In genomic region chr10:73840403-73841301, GRCh38 we compare ENCODE assay signal across 16 cellular contexts. TPM values are rescaled to one million over a fixed set of nuclear protein-coding genes. Genes with fewer than 3 reads are reported as not detected.
A peak's percentile ranks its signal among the peaks of the same experiment; 100 is the strongest.
DNase-seq lines count a peak whose midpoint lies in the region; ATAC-seq, FAIRE-seq and TF ChIP-seq lines count a peak whose summit lies in the region.
"Had no signal": no experiment of that assay in that cellular context is flagged by ENCODE, and none has a peak within 500 bp of the region (broad histone marks: within the 10 kb centered on the region; RNA-seq: fewer than 3 reads in every experiment).

No MANE protein-coding gene starts in this region.

- H3K27me3 Mint-ChIP-seq in activated T-helper 17 cell treated with anti-CD3 and anti-CD28 coated beads, Interleukin-2, amount 50 U/mL, for 72 hours = no peaks in the 10 kb centered on the region

- H3K27me3 ChIP-seq in HepG2 (ENCODE audit: control insufficient read depth in 1 of 2, insufficient read depth in 2 of 2, low read length in 2 of 2) (no peaks in the 10 kb centered on the region), vagina (no peaks in the 10 kb centered on the region)
- H3K27me3 ChIP-seq: MG63 had no signal

- no peaks in the 10 kb centered on the region for H4K20me1 ChIP-seq in HepG2 (ENCODE audit: insufficient read depth, low read length)

- FAIRE-seq in HepG2 (lab: Jason Lieb, UNC) = peak; percentile 100

- no peak overlapping the region for H2AFZ ChIP-seq in HepG2 (ENCODE audit: low read length)

- peak; percentile 99 for DNase-seq in HepG2 (ENCODE audit: low spot score)
- no peak for DNase-seq in stimulated activated effector memory CD8-positive, alpha-beta T cell treated with anti-CD3 and anti-CD28 coated beads, Interleukin-12 subunit alpha, Interleukin-12 subunit beta, amount 100 ng/mL, for 72 hours (ENCODE audit: low spot score in 2 of 2)
- DNase-seq in vagina (ENCODE audit: extremely low spot score in 2 of 2) = no peak
- no peak for DNase-seq in DMS53 (lab: John Stamatoyannopoulos, UW)
- DNase-seq in activated gamma-delta T cell treated with Interleukin-2 at 50 U/mL for 16 hours = no peak
- DNase-seq: ACHN, AML-193, Karpas-422, MG63, NCI-H1092, NCI-H146, NCI-H2081 treated with DMSO at 0.1 percent for 48 hours, NCI-H510A had no signal

- in situ Hi-C loops in HepG2 (cut with HindIII; ENCODE audit: extremely low pct_ligation_motif_present, low pct_unique_long_range_greater_than_20kb) = no loop called here

- no peaks in the 10 kb centered on the region for H3K4me1 ChIP-seq in HEK293 (ENCODE audit: control insufficient read depth, insufficient read depth, low read length)
- H3K4me1 ChIP-seq in HepG2 (ENCODE audit: insufficient read depth, low read length) = peaks cover 59% of the 10 kb centered on the region
- H3K4me1 ChIP-seq in vagina = no peaks in the 10 kb centered on the region

- peak overlapping the region; percentile 72 for H3K9ac ChIP-seq in HepG2 (ENCODE audit: insufficient read depth, low read depth, low read length)

- TF ChIP-seq RAD21 in HepG2 (CRISPR knock-in tag; IDR thresholded peaks at IDR 0.05) = no peak

- H3K4me3 ChIP-seq in HEK293 (ENCODE audit: low read depth, low read length) = no peak overlapping the region
- H3K4me3 ChIP-seq in HepG2 (replicated peaks in 1 of 3; ENCODE audit: insufficient read depth in 1 of 3, low read depth in 2 of 3, low read length in 3 of 3) = peak overlapping the region in 1 of 3 experiments; percentile 56; a peak in 2 of 6 replicates
- no peak overlapping the region for H3K4me3 ChIP-seq in vagina
- H3K4me3 ChIP-seq: MG63 had no signal

- CTCF ChIA-PET in HEK293 (lab: Yijun Ruan, JAX) = interaction anchor here (1.1 to 2.0 kb wide), 2 partner anchors 8 to 38 kb away, joined by 5 to 6 read pairs; no protein-coding TSS in a partner anchor
- CTCF ChIA-PET in HepG2 (lab: Yijun Ruan, JAX; ENCODE audit: low intra/inter-chr PET ratio, low total read pairs) = no interaction called here

- TF ChIP-seq CTCF in HEK293 (tag by site-specific recombination; IDR thresholded peaks at IDR 0.05) (no peak), HepG2 (CRISPR knock-in tag; IDR thresholded peaks at IDR 0.05) (peak; percentile 12; the same call in 1 of the 2 replicates), vagina (IDR thresholded peaks at IDR 0.05) (no peak)

- peaks cover 7 to 66% of the 10 kb centered on the region in 2 experiments; a peak in 2 of 3 replicates for H3K36me3 ChIP-seq in HEK293 (ENCODE audit: control insufficient read depth in 2 of 2, insufficient read depth in 1 of 2, low read length in 2 of 2)
- H3K36me3 ChIP-seq in HepG2 (replicated peaks in 1 of 2; ENCODE audit: control insufficient read depth in 1 of 2, insufficient read depth in 2 of 2, low read length in 2 of 2) = peaks cover 5 to 34% of the 10 kb centered on the region in 2 experiments
- peaks cover 0 to 69% of the 10 kb centered on the region in 2 donors for H3K36me3 ChIP-seq in vagina

- H3K79me2 ChIP-seq in HepG2 (ENCODE audit: insufficient read depth, low read length) = no peaks in the 10 kb centered on the region

- no peaks in the 10 kb centered on the region for H3K9me3 Mint-ChIP-seq in activated T-helper 17 cell treated with anti-CD3 and anti-CD28 coated beads, Interleukin-2, amount 50 U/mL, for 72 hours
- no peaks in the 10 kb centered on the region for H3K9me3 Mint-ChIP-seq in stimulated activated effector memory CD8-positive, alpha-beta T cell treated with anti-CD3 and anti-CD28 coated beads, Interleukin-12 subunit alpha, Interleukin-12 subunit beta, amount 100 ng/mL, for 72 hours
- H3K9me3 Mint-ChIP-seq: CD14-positive monocyte had no signal

- no peak overlapping the region for H3K27ac ChIP-seq in HEK293 (ENCODE audit: extremely low read depth, low read depth, low read length)
- peak overlapping the region; percentile 98 for H3K27ac ChIP-seq in HepG2 (ENCODE audit: extremely low read length, insufficient read depth, low read length)
- H3K27ac ChIP-seq in vagina = no peak overlapping the region

- peak in 1 of 2 experiments; percentile 88; a peak in 3 of 4 replicates for TF ChIP-seq EP300 in HepG2 (IDR thresholded peaks at IDR 0.05; ENCODE audit: low read depth in 2 of 2, low read length in 2 of 2)
- TF ChIP-seq EP300 in HepG2 (CRISPR knock-in tag; IDR thresholded peaks at IDR 0.05; ENCODE audit: borderline replicate concordance) = peak; percentile 86

- H3K27ac Mint-ChIP-seq in activated T-helper 17 cell treated with anti-CD3 and anti-CD28 coated beads, Interleukin-2, amount 50 U/mL, for 72 hours = peak overlapping the region; percentile 52
- peak overlapping the region; percentile 20 for H3K27ac Mint-ChIP-seq in stimulated activated effector memory CD8-positive, alpha-beta T cell treated with anti-CD3 and anti-CD28 coated beads, Interleukin-12 subunit alpha, Interleukin-12 subunit beta, amount 100 ng/mL, for 72 hours

- intact Hi-C loops in HepG2 (cut with micrococcal nuclease; ENCODE audit: unreplicated experiment) (no loop called here), vagina (cut with DNase I) (no loop called here)

- WGBS in HepG2 (ENCODE audit: low lambda C conversion rate) = 68% methylated on average over 10 of the region's 20 CpGs

- POLR2A ChIA-PET in HEK293 (lab: Yijun Ruan, JAX) (no interaction called here), HepG2 (lab: Yijun Ruan, JAX) (interaction anchor here (0.7 to 2.1 kb wide), 25 partner anchors 8 to 427 kb away, joined by 3 to 23 read pairs (median 5); partner anchors contain the start of genes ANXA7, CAMK2G, CHCHD1 and PPP3CB)

- H3K4me1 Mint-ChIP-seq in activated T-helper 17 cell treated with anti-CD3 and anti-CD28 coated beads, Interleukin-2, amount 50 U/mL, for 72 hours = no peaks in the 10 kb centered on the region
- no peaks in the 10 kb centered on the region for H3K4me1 Mint-ChIP-seq in stimulated activated effector memory CD8-positive, alpha-beta T cell treated with anti-CD3 and anti-CD28 coated beads, Interleukin-12 subunit alpha, Interleukin-12 subunit beta, amount 100 ng/mL, for 72 hours

- no peaks in the 10 kb centered on the region for H3K9me3 ChIP-seq in HEK293 (ENCODE audit: control insufficient read depth, insufficient read depth, low read depth, low read length)
- no peaks in the 10 kb centered on the region for H3K9me3 ChIP-seq in HepG2 (ENCODE audit: low read length)
- no peaks in the 10 kb centered on the region for H3K9me3 ChIP-seq in vagina
- H3K9me3 ChIP-seq: MG63 had no signal

- BruUV-seq in HepG2 (replicated peaks; lab: Mats Ljungman, UMichigan) = TSS peak; percentile 96

- TF ChIP-seq POLR2A in HepG2 (IDR thresholded peaks at IDR 0.05; ENCODE audit: insufficient read depth in 1 of 2, low read depth in 2 of 2, low read length in 2 of 2) = peak in 1 of 2 experiments; percentile 62; a peak in 2 of 4 replicates
- TF ChIP-seq POLR2A in vagina (IDR thresholded peaks at IDR 0.05) = no peak

- peaks cover 76% of the 10 kb centered on the region for H3K36me3 Mint-ChIP-seq in activated T-helper 17 cell treated with anti-CD3 and anti-CD28 coated beads, Interleukin-2, amount 50 U/mL, for 72 hours (ENCODE audit: low read depth)
- peaks cover 30% of the 10 kb centered on the region for H3K36me3 Mint-ChIP-seq in stimulated activated effector memory CD8-positive, alpha-beta T cell treated with anti-CD3 and anti-CD28 coated beads, Interleukin-12 subunit alpha, Interleukin-12 subunit beta, amount 100 ng/mL, for 72 hours

- H3K4me3 Mint-ChIP-seq in activated T-helper 17 cell treated with anti-CD3 and anti-CD28 coated beads, Interleukin-2, amount 50 U/mL, for 72 hours = no peak overlapping the region
- H3K4me3 Mint-ChIP-seq in stimulated activated effector memory CD8-positive, alpha-beta T cell treated with anti-CD3 and anti-CD28 coated beads, Interleukin-12 subunit alpha, Interleukin-12 subunit beta, amount 100 ng/mL, for 72 hours = no peak overlapping the region
- H3K4me3 Mint-ChIP-seq: CD14-positive monocyte had no signal

- H3K4me2 ChIP-seq in HepG2 (ENCODE audit: low read depth, low read length) = peak overlapping the region; percentile 74

- ATAC-seq in activated T-helper 17 cell treated with anti-CD3 and anti-CD28 coated beads, Interleukin-2, amount 50 U/mL, for 72 hours (replicated peaks) = no peak
- peak; percentile 98 for ATAC-seq in HepG2
- no peak for ATAC-seq in stimulated activated effector memory CD8-positive, alpha-beta T cell treated with anti-CD3 and anti-CD28 coated beads, Interleukin-12 subunit alpha, Interleukin-12 subunit beta, amount 100 ng/mL, for 72 hours

RNA-seq across cellular contexts. Expression of gene NDST2, which starts 29.3 kb away (rescaled TPM):
- 10 to 100 TPM; 41.2 to 64.0 TPM for total RNA-seq in activated T-helper 17 cell treated with anti-CD3 and anti-CD28 coated beads, Interleukin-2, amount 50 U/mL, for 72 hours
- total RNA-seq in HepG2 (2016; rRNA removed; fragmentation: Illumina TruSeq; extraction: Trizol) = 5.6 and 10.7 TPM in 2 replicates
- total RNA-seq in HepG2 (2016; cell fraction: cytosol; rRNA removed; fragmentation: Illumina TruSeq; extraction: Trizol; ENCODE audit: low read depth) = 16.0 and 17.7 TPM in 2 replicates
- 5.8 and 12.0 TPM in 2 replicates for total RNA-seq in HepG2 (2016; cell fraction: insoluble cytoplasmic fraction; rRNA removed; fragmentation: Illumina TruSeq; extraction: Trizol)
- 14.8 and 15.7 TPM in 2 replicates for total RNA-seq in HepG2 (2016; cell fraction: membrane; rRNA removed; fragmentation: Illumina TruSeq; extraction: Trizol)
- 12.9 and 13.7 TPM in 2 replicates for total RNA-seq in HepG2 (2016; cell fraction: nucleus; rRNA removed; fragmentation: Illumina TruSeq; extraction: Trizol)
- 25.5 and 30.1 TPM in 2 replicates for polyA plus RNA-seq in HepG2 (2011; rRNA removed)
- polyA plus RNA-seq in HepG2 (2011; cell fraction: cytosol; rRNA removed) = 15.0 and 15.4 TPM in 2 replicates
- polyA plus RNA-seq in HepG2 (2011; cell fraction: nucleus; rRNA removed) = 56.8 and 69.5 TPM in 2 replicates
- polyA plus RNA-seq in HepG2 (2012) = 12.6 and 13.9 TPM in 2 replicates
- polyA plus RNA-seq in HepG2 (2016; cell fraction: cytosol; fragmentation: Illumina TruSeq; extraction: Trizol; ENCODE audit: low read depth) = 16.0 and 16.1 TPM in 2 replicates
- 6.2 and 6.4 TPM in 2 replicates for polyA plus RNA-seq in HepG2 (2016; cell fraction: insoluble cytoplasmic fraction; fragmentation: Illumina TruSeq; extraction: Trizol; ENCODE audit: low read depth)
- polyA plus RNA-seq in HepG2 (2016; cell fraction: membrane; fragmentation: Illumina TruSeq; extraction: Trizol; ENCODE audit: low read depth) = 9.1 and 12.0 TPM in 2 replicates
- polyA plus RNA-seq in HepG2 (2016; cell fraction: nucleus; fragmentation: Illumina TruSeq; extraction: Trizol; ENCODE audit: insufficient read depth, low read depth) = 24.6 and 30.8 TPM in 2 replicates
- polyA minus RNA-seq in HepG2 (2011; rRNA and poly(A)+ RNA removed; ENCODE audit: low replicate concordance) = 20.2 and 41.2 TPM in 2 replicates
- polyA minus RNA-seq in HepG2 (2011; cell fraction: cytosol; rRNA and poly(A)+ RNA removed) = 10.4 and 10.5 TPM in 2 replicates
- polyA minus RNA-seq in HepG2 (2011; cell fraction: nucleus; rRNA and poly(A)+ RNA removed) = 55.5 and 70.7 TPM in 2 replicates
- 52.8 TPM for total RNA-seq in vagina

RNA-seq across cellular contexts. Expression of gene CAMK2G, which starts 33.7 kb away (rescaled TPM):
- total RNA-seq in activated T-helper 17 cell treated with anti-CD3 and anti-CD28 coated beads, Interleukin-2, amount 50 U/mL, for 72 hours = 10 to 100 TPM; 19.5 to 23.2 TPM
- 13.0 and 15.9 TPM in 2 replicates for total RNA-seq in HepG2 (2016; rRNA removed; fragmentation: Illumina TruSeq; extraction: Trizol)
- 4.7 and 5.8 TPM in 2 replicates for total RNA-seq in HepG2 (2016; cell fraction: cytosol; rRNA removed; fragmentation: Illumina TruSeq; extraction: Trizol; ENCODE audit: low read depth)
- total RNA-seq in HepG2 (2016; cell fraction: insoluble cytoplasmic fraction; rRNA removed; fragmentation: Illumina TruSeq; extraction: Trizol) = 10.6 and 15.6 TPM in 2 replicates
- total RNA-seq in HepG2 (2016; cell fraction: membrane; rRNA removed; fragmentation: Illumina TruSeq; extraction: Trizol) = 10.3 and 11.5 TPM in 2 replicates
- 16.8 and 19.6 TPM in 2 replicates for total RNA-seq in HepG2 (2016; cell fraction: nucleus; rRNA removed; fragmentation: Illumina TruSeq; extraction: Trizol)
- polyA plus RNA-seq in HepG2 (2011; rRNA removed) = 18.8 and 19.3 TPM in 2 replicates
- polyA plus RNA-seq in HepG2 (2011; cell fraction: cytosol; rRNA removed) = 15.0 and 15.2 TPM in 2 replicates
- polyA plus RNA-seq in HepG2 (2011; cell fraction: nucleus; rRNA removed) = 53.3 and 57.3 TPM in 2 replicates
- polyA plus RNA-seq in HepG2 (2012) = 10.4 and 10.5 TPM in 2 replicates
- polyA plus RNA-seq in HepG2 (2016; cell fraction: cytosol; fragmentation: Illumina TruSeq; extraction: Trizol; ENCODE audit: low read depth) = 4.0 TPM in 2 replicates
- 9.8 and 10.5 TPM in 2 replicates for polyA plus RNA-seq in HepG2 (2016; cell fraction: insoluble cytoplasmic fraction; fragmentation: Illumina TruSeq; extraction: Trizol; ENCODE audit: low read depth)
- 5.7 and 6.7 TPM in 2 replicates for polyA plus RNA-seq in HepG2 (2016; cell fraction: membrane; fragmentation: Illumina TruSeq; extraction: Trizol; ENCODE audit: low read depth)
- polyA plus RNA-seq in HepG2 (2016; cell fraction: nucleus; fragmentation: Illumina TruSeq; extraction: Trizol; ENCODE audit: insufficient read depth, low read depth) = 46.0 and 46.5 TPM in 2 replicates
- polyA minus RNA-seq in HepG2 (2011; rRNA and poly(A)+ RNA removed; ENCODE audit: low replicate concordance) = 17.4 and 41.1 TPM in 2 replicates
- polyA minus RNA-seq in HepG2 (2011; cell fraction: cytosol; rRNA and poly(A)+ RNA removed) = 7.7 and 8.2 TPM in 2 replicates
- polyA minus RNA-seq in HepG2 (2011; cell fraction: nucleus; rRNA and poly(A)+ RNA removed) = 17.5 and 19.6 TPM in 2 replicates
- 48.9 TPM for total RNA-seq in vagina

RNA-seq across cellular contexts. Expression of gene ZSWIM8, which starts 55.2 kb away (rescaled TPM):
- total RNA-seq in activated T-helper 17 cell treated with anti-CD3 and anti-CD28 coated beads, Interleukin-2, amount 50 U/mL, for 72 hours = 100 to 1,000 TPM in 1 of 2 donors, 10 to 100 TPM in 1; 66.1 to 113 TPM
- 21.0 and 39.9 TPM in 2 replicates for total RNA-seq in HepG2 (2016; rRNA removed; fragmentation: Illumina TruSeq; extraction: Trizol)
- total RNA-seq in HepG2 (2016; cell fraction: cytosol; rRNA removed; fragmentation: Illumina TruSeq; extraction: Trizol; ENCODE audit: low read depth) = 5.7 and 8.2 TPM in 2 replicates
- total RNA-seq in HepG2 (2016; cell fraction: insoluble cytoplasmic fraction; rRNA removed; fragmentation: Illumina TruSeq; extraction: Trizol) = 13.7 and 36.6 TPM in 2 replicates
- 9.3 and 11.2 TPM in 2 replicates for total RNA-seq in HepG2 (2016; cell fraction: membrane; rRNA removed; fragmentation: Illumina TruSeq; extraction: Trizol)
- total RNA-seq in HepG2 (2016; cell fraction: nucleus; rRNA removed; fragmentation: Illumina TruSeq; extraction: Trizol) = 35.4 and 47.5 TPM in 2 replicates
- polyA plus RNA-seq in HepG2 (2011; rRNA removed) = 98.2 and 142 TPM in 2 replicates
- polyA plus RNA-seq in HepG2 (2011; cell fraction: cytosol; rRNA removed) = 41.1 and 57.3 TPM in 2 replicates
- 505 and 598 TPM in 2 replicates for polyA plus RNA-seq in HepG2 (2011; cell fraction: nucleus; rRNA removed)
- polyA plus RNA-seq in HepG2 (2012) = 43.3 and 58.7 TPM in 2 replicates
- 3.7 and 6.8 TPM in 2 replicates for polyA plus RNA-seq in HepG2 (2016; cell fraction: cytosol; fragmentation: Illumina TruSeq; extraction: Trizol; ENCODE audit: low read depth)
- 21.2 and 30.3 TPM in 2 replicates for polyA plus RNA-seq in HepG2 (2016; cell fraction: insoluble cytoplasmic fraction; fragmentation: Illumina TruSeq; extraction: Trizol; ENCODE audit: low read depth)
- 6.6 and 11.5 TPM in 2 replicates for polyA plus RNA-seq in HepG2 (2016; cell fraction: membrane; fragmentation: Illumina TruSeq; extraction: Trizol; ENCODE audit: low read depth)
- polyA plus RNA-seq in HepG2 (2016; cell fraction: nucleus; fragmentation: Illumina TruSeq; extraction: Trizol; ENCODE audit: insufficient read depth, low read depth) = 118 and 128 TPM in 2 replicates
- polyA minus RNA-seq in HepG2 (2011; rRNA and poly(A)+ RNA removed; ENCODE audit: low replicate concordance) = 83.5 and 181 TPM in 2 replicates
- polyA minus RNA-seq in HepG2 (2011; cell fraction: cytosol; rRNA and poly(A)+ RNA removed) = 31.5 and 36.5 TPM in 2 replicates
- polyA minus RNA-seq in HepG2 (2011; cell fraction: nucleus; rRNA and poly(A)+ RNA removed) = 64.2 and 73.5 TPM in 2 replicates
- 123 TPM for total RNA-seq in vagina

RNA-seq across cellular contexts. Expression of gene CHCHD1, which starts 58.8 kb away (rescaled TPM):
- 10 to 100 TPM; 30.2 to 32.8 TPM for total RNA-seq in activated T-helper 17 cell treated with anti-CD3 and anti-CD28 coated beads, Interleukin-2, amount 50 U/mL, for 72 hours
- total RNA-seq in HepG2 (2016; rRNA removed; fragmentation: Illumina TruSeq; extraction: Trizol) (71.2 and 91.7 TPM in 2 replicates), vagina (19.6 TPM)
- 16.2 and 16.7 TPM in 2 replicates for total RNA-seq in HepG2 (2016; cell fraction: cytosol; rRNA removed; fragmentation: Illumina TruSeq; extraction: Trizol; ENCODE audit: low read depth)
- 69.8 and 94.8 TPM in 2 replicates for total RNA-seq in HepG2 (2016; cell fraction: insoluble cytoplasmic fraction; rRNA removed; fragmentation: Illumina TruSeq; extraction: Trizol)
- total RNA-seq in HepG2 (2016; cell fraction: membrane; rRNA removed; fragmentation: Illumina TruSeq; extraction: Trizol) = 32.5 and 34.2 TPM in 2 replicates
- total RNA-seq in HepG2 (2016; cell fraction: nucleus; rRNA removed; fragmentation: Illumina TruSeq; extraction: Trizol) = 30.4 and 32.6 TPM in 2 replicates
- polyA plus RNA-seq in HepG2 (2011; rRNA removed) = 30.6 and 36.9 TPM in 2 replicates
- polyA plus RNA-seq in HepG2 (2011; cell fraction: cytosol; rRNA removed) = 35.1 and 36.6 TPM in 2 replicates
- 8.8 and 9.9 TPM in 2 replicates for polyA plus RNA-seq in HepG2 (2011; cell fraction: nucleus; rRNA removed)
- 40.1 and 41.3 TPM in 2 replicates for polyA plus RNA-seq in HepG2 (2012)
- 16.6 and 17.9 TPM in 2 replicates for polyA plus RNA-seq in HepG2 (2016; cell fraction: cytosol; fragmentation: Illumina TruSeq; extraction: Trizol; ENCODE audit: low read depth)
- polyA plus RNA-seq in HepG2 (2016; cell fraction: insoluble cytoplasmic fraction; fragmentation: Illumina TruSeq; extraction: Trizol; ENCODE audit: low read depth) = 90.2 and 95.1 TPM in 2 replicates
- 27.2 and 27.4 TPM in 2 replicates for polyA plus RNA-seq in HepG2 (2016; cell fraction: membrane; fragmentation: Illumina TruSeq; extraction: Trizol; ENCODE audit: low read depth)
- polyA plus RNA-seq in HepG2 (2016; cell fraction: nucleus; fragmentation: Illumina TruSeq; extraction: Trizol; ENCODE audit: insufficient read depth, low read depth) = 45.9 and 52.1 TPM in 2 replicates
- 5.0 and 8.3 TPM in 2 replicates for polyA minus RNA-seq in HepG2 (2011; rRNA and poly(A)+ RNA removed; ENCODE audit: low replicate concordance)
- polyA minus RNA-seq in HepG2 (2011; cell fraction: cytosol; rRNA and poly(A)+ RNA removed) = 5.5 TPM in 2 replicates
- 7.7 and 9.1 TPM in 2 replicates for polyA minus RNA-seq in HepG2 (2011; cell fraction: nucleus; rRNA and poly(A)+ RNA removed)

Comparison
In these comparisons a context has a peak if more than half of its experiments do, and no peak if none do; other contexts are left out.
1. Of the 63 proteins assayed by ChIP-seq in both HepG2 and HEK293: peak only in HepG2: ATF2, CTCF, MEIS1, PATZ1, PRDM10, REPIN1 and 10 more; only in HEK293: none; in both: none; in neither: 46; mixed calls (peak in some experiments, not most) for 1.